18 cellular contexts compared by ENCODE assay signal in the genomic region with DNA sequence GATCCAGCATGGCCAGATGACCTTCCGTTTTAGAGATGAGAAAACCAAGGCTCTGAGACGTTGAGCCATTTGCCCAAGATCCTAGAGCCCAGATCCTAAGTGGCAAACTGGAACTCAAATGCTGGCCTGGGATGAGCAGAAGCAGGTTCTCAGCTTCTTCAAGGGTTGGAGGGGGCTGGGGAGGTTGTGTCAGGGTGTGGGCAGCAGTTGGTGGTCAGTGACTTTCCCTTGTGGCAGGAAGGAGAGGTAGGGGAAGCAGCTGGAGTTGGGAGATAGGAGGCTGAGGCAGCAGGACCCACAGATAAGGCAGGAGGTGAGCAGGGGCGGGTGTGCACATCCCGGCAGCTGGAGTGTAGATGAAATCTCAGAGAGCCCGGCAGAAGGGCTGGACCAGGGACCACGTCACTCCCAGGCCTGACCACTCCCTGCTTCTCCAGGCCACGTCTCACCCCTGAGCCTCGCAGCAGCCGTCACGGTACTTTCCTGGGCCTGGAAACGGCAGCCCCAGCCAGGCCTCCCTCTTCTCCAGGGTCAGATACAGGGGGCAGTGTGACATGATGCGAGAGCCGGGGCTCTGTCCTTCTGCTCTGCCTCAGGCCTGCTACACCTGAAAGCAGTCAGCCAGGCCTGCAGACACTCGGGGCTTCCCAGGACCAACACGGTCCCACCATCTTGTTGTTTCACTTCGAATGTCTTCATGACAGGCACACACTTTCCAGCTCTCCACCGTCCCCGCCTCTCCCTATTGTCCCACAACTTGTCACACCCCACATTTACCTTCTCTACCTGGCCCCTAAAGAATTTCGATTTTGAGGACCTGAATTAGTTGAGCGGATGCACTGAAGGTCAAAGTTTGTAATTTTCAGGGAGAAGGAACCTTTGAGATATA. TPM values are rescaled to one million over a fixed set of nuclear protein-coding genes. Genes with fewer than 3 reads are reported as not detected.
DNase-seq lines count a peak whose midpoint lies in the region; ATAC-seq and TF ChIP-seq lines count a peak whose summit lies in the region.
"Had no signal": no experiment of that assay in that cellular context is flagged by ENCODE, and none has a peak within 500 bp of the region (broad histone marks: within the 10 kb centered on the region; RNA-seq: fewer than 3 reads in every experiment).

No MANE protein-coding gene starts in this region.

- TF ChIP-seq POLR2A in right lobe of liver (IDR thresholded peaks at IDR 0.05), result no peak

- H3K4me3 Mint-ChIP-seq in activated CD8-positive, alpha-beta T cell treated with anti-CD3 and anti-CD28 coated beads for 36 hours, result no peak overlapping the region
- H3K4me3 Mint-ChIP-seq in CD8-positive, alpha-beta T cell, result no peak overlapping the region

- no peaks in the 10 kb centered on the region for H3K36me3 Mint-ChIP-seq in activated CD8-positive, alpha-beta T cell treated with anti-CD3 and anti-CD28 coated beads for 36 hours (ENCODE audit: low read depth)
- no peaks in the 10 kb centered on the region for H3K36me3 Mint-ChIP-seq in CD8-positive, alpha-beta T cell

- H3K9me3 Mint-ChIP-seq in activated CD8-positive, alpha-beta T cell treated with anti-CD3 and anti-CD28 coated beads for 36 hours, result no peaks in the 10 kb centered on the region
- H3K9me3 Mint-ChIP-seq in CD8-positive, alpha-beta T cell, result no peaks in the 10 kb centered on the region

- no peaks in the 10 kb centered on the region for H3K4me1 ChIP-seq in right lobe of liver
- peaks cover 16% of the 10 kb centered on the region for H3K4me1 ChIP-seq in CD8-positive, alpha-beta T cell (ENCODE audit: insufficient read depth, low read length)

- no peak for TF ChIP-seq CTCF in GM12865 (IDR thresholded peaks at IDR 0.05; ENCODE audit: insufficient read depth, low read depth, low read length, missing control alignments)
- no peak for TF ChIP-seq CTCF in activated CD8-positive, alpha-beta T cell treated with anti-CD3 and anti-CD28 coated beads for 36 hours (IDR thresholded peaks at IDR 0.05)
- no peak for TF ChIP-seq CTCF in right lobe of liver (IDR thresholded peaks at IDR 0.05)
- no peak for TF ChIP-seq CTCF in CD8-positive, alpha-beta T cell (IDR thresholded peaks at IDR 0.05)

- peak overlapping the region; percentile 61 for H3K27ac Mint-ChIP-seq in activated CD8-positive, alpha-beta T cell treated with anti-CD3 and anti-CD28 coated beads for 36 hours
- no peak overlapping the region for H3K27ac Mint-ChIP-seq in CD8-positive, alpha-beta T cell

- CTCF ChIA-PET in activated CD8-positive, alpha-beta T cell treated with anti-CD3 and anti-CD28 coated beads for 36 hours (lab: Charles Lee), result interaction anchor here (0.7 to 6.2 kb wide), 6 partner anchors 9 to 160 kb away, joined by 3 to 44 read pairs (median 4); no protein-coding TSS in a partner anchor
- CTCF ChIA-PET in CD8-positive, alpha-beta T cell (lab: Charles Lee), result interaction anchor here (1.0 to 2.9 kb wide), 6 partner anchors 10 to 51 kb away, joined by 3 to 19 read pairs (median 4); no protein-coding TSS in a partner anchor

- H3K27me3 ChIP-seq in right lobe of liver, result no peaks in the 10 kb centered on the region
- no peaks in the 10 kb centered on the region for H3K27me3 ChIP-seq in CD8-positive, alpha-beta T cell (ENCODE audit: insufficient read depth, low read length)
- H3K27me3 ChIP-seq: MG63 had no signal

- intact Hi-C loops in activated CD8-positive, alpha-beta T cell treated with anti-CD3 and anti-CD28 coated beads for 36 hours (cut with micrococcal nuclease), result no loop called here
- intact Hi-C loops in right lobe of liver (cut with DNase I), result no loop called here
- intact Hi-C loops in CD8-positive, alpha-beta T cell (cut with DNase I, micrococcal nuclease), result no loop called here

- no peak overlapping the region for H3K27ac ChIP-seq in right lobe of liver
- H3K27ac ChIP-seq in CD8-positive, alpha-beta T cell (ENCODE audit: low read depth, low read length), result no peak overlapping the region
- H3K27ac ChIP-seq: HL-60, SK-N-MC had no signal

- ATAC-seq in activated CD8-positive, alpha-beta T cell treated with anti-CD3 and anti-CD28 coated beads for 36 hours, result no peak
- ATAC-seq in right lobe of liver (peak; percentile 44 to 77 (median 51)), HG02623 (IDR thresholded peaks at IDR 0.05; ENCODE audit: unreplicated experiment) (no peak), HG03354 (IDR thresholded peaks at IDR 0.05; ENCODE audit: poor library complexity, severe bottlenecking, unreplicated experiment) (no peak)
- no peak for ATAC-seq in CD8-positive, alpha-beta T cell

- peaks cover 39% of the 10 kb centered on the region for H3K4me1 Mint-ChIP-seq in activated CD8-positive, alpha-beta T cell treated with anti-CD3 and anti-CD28 coated beads for 36 hours (ENCODE audit: low read depth)
- H3K4me1 Mint-ChIP-seq in CD8-positive, alpha-beta T cell (ENCODE audit: low read depth), result peaks cover 29% of the 10 kb centered on the region

- H3K9me3 ChIP-seq in right lobe of liver, result no peaks in the 10 kb centered on the region
- H3K9me3 ChIP-seq in CD8-positive, alpha-beta T cell (ENCODE audit: low read length), result no peaks in the 10 kb centered on the region
- H3K9me3 ChIP-seq: MG63 had no signal

- WGBS in right lobe of liver (ENCODE audit: insufficient coverage, low coverage, low lambda C conversion rate, missing lambda C conversion rate), result 69% methylated on average over 7 of the region's 20 CpGs

- POLR2A ChIA-PET in activated CD8-positive, alpha-beta T cell treated with anti-CD3 and anti-CD28 coated beads for 36 hours (lab: Charles Lee), result interaction anchor here (1.4 to 24.0 kb wide), 3 partner anchors 9 to 50 kb away, joined by 7 to 671 read pairs (median 17); partner anchors contain the start of genes LAPTM5 and MATN1
- POLR2A ChIA-PET in CD8-positive, alpha-beta T cell (lab: Charles Lee), result interaction anchor here (1.4 kb wide), 1 partner anchor 30 kb away, joined by 3 read pairs; no protein-coding TSS in a partner anchor

- H3K36me3 ChIP-seq in right lobe of liver, result no peaks in the 10 kb centered on the region
- H3K36me3 ChIP-seq in CD8-positive, alpha-beta T cell (ENCODE audit: insufficient read depth, low read length), result no peaks in the 10 kb centered on the region
- H3K36me3 ChIP-seq: MG63 had no signal

- peak; percentile 56 for DNase-seq in AG20443 (ENCODE audit: low spot score)
- peak; percentile 41 for DNase-seq in GM12865 (ENCODE audit: low read depth)
- no peak for DNase-seq in activated CD8-positive, alpha-beta T cell treated with anti-CD3 and anti-CD28 coated beads for 36 hours
- peak in 1 of 3 donors; percentile 45 for DNase-seq in right lobe of liver
- no peak for DNase-seq in SIG-M5 treated with dmso at 0.1 percent for 504 hours (lab: John Stamatoyannopoulos, UW; ENCODE audit: unreplicated experiment)
- DNase-seq in CD8-positive, alpha-beta T cell, result no peak
- DNase-seq: activated CD4-positive, CD25-positive, alpha-beta regulatory T cell; dermis blood vessel endothelial cell; DND-41; HCEC 1CT; MG63; midbrain; NK-92 treated with Interleukin-12 subunit alpha and Interleukin-12 subunit beta, amount 100 ng/mL, for 24 hours had no signal

- H3K27me3 Mint-ChIP-seq in activated CD8-positive, alpha-beta T cell treated with anti-CD3 and anti-CD28 coated beads for 36 hours, result no peaks in the 10 kb centered on the region
- H3K27me3 Mint-ChIP-seq in CD8-positive, alpha-beta T cell (ENCODE audit: low read depth), result no peaks in the 10 kb centered on the region

- H3K4me3 ChIP-seq in GM12865 (ENCODE audit: low read depth, low read length) (no peak overlapping the region), right lobe of liver (no peak overlapping the region)
- H3K4me3 ChIP-seq in CD8-positive, alpha-beta T cell (ENCODE audit: low read depth, low read length), result no peak overlapping the region
- H3K4me3 ChIP-seq: MG63, SK-N-MC had no signal

RNA-seq across cellular contexts. Expression of gene LAPTM5, which starts 11.5 kb away (rescaled TPM):
- 100 to 1,000 TPM; 229 to 237 TPM for total RNA-seq in activated CD8-positive, alpha-beta T cell treated with anti-CD3 and anti-CD28 coated beads for 36 hours
- 10 to 100 TPM; 21.2 to 81.0 (median 29.8) TPM for total RNA-seq in right lobe of liver
- total RNA-seq in CD8-positive, alpha-beta T cell, result 100 to 1,000 TPM; 629 to 653 TPM

RNA-seq across cellular contexts. Expression of gene MATN1, which starts 45.7 kb away (rescaled TPM):
- 1 to 10 TPM in 1 of 2 experiments, under 1 TPM in 1; 0.45 to 1.4 TPM for total RNA-seq in activated CD8-positive, alpha-beta T cell treated with anti-CD3 and anti-CD28 coated beads for 36 hours
- not detected for total RNA-seq in right lobe of liver
- 1 to 10 TPM; 6.6 to 7.4 TPM for total RNA-seq in CD8-positive, alpha-beta T cell
- total RNA-seq: fibroblast of lung had no signal

Comparison
In these comparisons a context has a peak if more than half of its experiments do, and no peak if none do; other contexts are left out.
1. DNase-seq: peak in AG20443 (single experiment) and GM12865 (single experiment); none in activated CD8-positive, alpha-beta T cell treated with anti-CD3 and anti-CD28 coated beads for 36 hours (single experiment), SIG-M5 treated with dmso at 0.1 percent for 504 hours (single experiment) and CD8-positive, alpha-beta T cell (0 of 7).
2. ATAC-seq: peak in right lobe of liver (4 of 4); none in activated CD8-positive, alpha-beta T cell treated with anti-CD3 and anti-CD28 coated beads for 36 hours (single experiment), HG02623 (single experiment), CD8-positive, alpha-beta T cell (single experiment) and HG03354 (single experiment).